ENCODE assay signal across 28 cellular contexts in genomic region chr4:164423819-164424218, GRCh38.
"Had no signal": no experiment of that assay in that cellular context is flagged by ENCODE, and none has a peak within 500 bp of the region (broad histone marks: within the 10 kb centered on the region; RNA-seq: fewer than 3 reads in every experiment).

No MANE protein-coding gene starts in this region.

- H3K27me3 ChIP-seq: colonic mucosa, dorsolateral prefrontal cortex, esophagus muscularis mucosa, esophagus squamous epithelium, foreskin keratinocyte, gastrocnemius medialis, gastroesophageal sphincter, heart left ventricle, heart right ventricle had no signal

- ATAC-seq: effector memory CD8-positive, alpha-beta T cell; esophagus mucosa; foreskin keratinocyte; gastrocnemius medialis; gastroesophageal sphincter; heart left ventricle; heart right ventricle had no signal

- H3K4me3 ChIP-seq: colonic mucosa, coronary artery, dorsolateral prefrontal cortex, esophagus muscularis mucosa, esophagus squamous epithelium, gastrocnemius medialis, gastroesophageal sphincter, heart left ventricle, heart right ventricle had no signal

- DNase-seq: colonic mucosa; cortex of kidney; dermis blood vessel endothelial cell; dorsolateral prefrontal cortex; effector CD4-positive, alpha-beta T cell; effector CD8-positive, alpha-beta T cell; effector memory CD4-positive, alpha-beta T cell; effector memory CD8-positive, alpha-beta T cell; endodermal cell; erythroblast; esophagus squamous epithelium; foreskin fibroblast; foreskin keratinocyte; foreskin melanocyte; gastrocnemius medialis; glutamatergic neuron; head of caudate nucleus; heart left ventricle; heart right ventricle had no signal

- H3K27ac ChIP-seq: colonic mucosa, coronary artery, dorsolateral prefrontal cortex, epithelial cell of prostate, esophagus muscularis mucosa, esophagus squamous epithelium, foreskin keratinocyte, gastrocnemius medialis, gastroesophageal sphincter, heart left ventricle, heart right ventricle had no signal

- FAIRE-seq: colon, endometrium, endothelial cell of umbilical vein, frontal cortex had no signal

- H3K4me1 ChIP-seq: colonic mucosa, esophagus muscularis mucosa, esophagus squamous epithelium, foreskin keratinocyte, gastrocnemius medialis, gastroesophageal sphincter, heart left ventricle, heart right ventricle had no signal

- H3K9me3 ChIP-seq: colonic mucosa, esophagus muscularis mucosa, esophagus squamous epithelium, gastrocnemius medialis had no signal

- H3K36me3 ChIP-seq: colonic mucosa, esophagus muscularis mucosa, esophagus squamous epithelium, gastrocnemius medialis, gastroesophageal sphincter, heart left ventricle, heart right ventricle had no signal
